Comparison of ENCODE assay signal across 26 cellular contexts in genomic region chr10:7853226-7853891, GRCh38.
"Had no signal": no experiment of that assay in that cellular context is flagged by ENCODE, and none has a peak within 500 bp of the region (broad histone marks: within the 10 kb centered on the region; RNA-seq: fewer than 3 reads in every experiment).

No MANE protein-coding gene starts in this region.

- H3K4me1 ChIP-seq: breast epithelium had no signal

- H3K27ac Mint-ChIP-seq: activated CD8-positive, alpha-beta T cell treated with anti-CD3 and anti-CD28 coated beads, Interleukin-2, amount 10 ng/mL, durations not matched to agents 7 days and 5 days; activated naive CD4-positive, alpha-beta T cell treated with anti-CD3 and anti-CD28 coated beads, Interleukin-2, amount 50 U/mL, for 24 hours; activated T-cell treated with anti-CD3 and anti-CD28 coated beads, Interleukin-2, amount 50 U/mL, for 24 hours; activated T-helper 1 cell treated with anti-CD3 and anti-CD28 coated beads, Interleukin-12 subunit alpha, Interleukin-12 subunit beta, Interleukin-2, Interleukin-4 antibody, amounts not matched to agents 30 ng/mL and 10 ng/mL and 1 ng/mL, durations not matched to agents 14 hours and 24 hours and 36 hours had no signal

- H3K4me3 Mint-ChIP-seq: activated CD8-positive, alpha-beta T cell treated with anti-CD3 and anti-CD28 coated beads, Interleukin-2, amount 10 ng/mL, durations not matched to agents 7 days and 5 days; activated naive CD4-positive, alpha-beta T cell treated with anti-CD3 and anti-CD28 coated beads, Interleukin-2, amount 50 U/mL, for 24 hours; activated T-cell treated with anti-CD3 and anti-CD28 coated beads, Interleukin-2, amount 50 U/mL, for 24 hours; activated T-helper 1 cell treated with anti-CD3 and anti-CD28 coated beads, Interleukin-12 subunit alpha, Interleukin-12 subunit beta, Interleukin-2, Interleukin-4 antibody, amounts not matched to agents 30 ng/mL and 10 ng/mL and 1 ng/mL, durations not matched to agents 14 hours and 24 hours and 36 hours had no signal

- H3K9me3 Mint-ChIP-seq: activated naive CD4-positive, alpha-beta T cell treated with anti-CD3 and anti-CD28 coated beads, Interleukin-2, amount 50 U/mL, for 24 hours; activated T-cell treated with anti-CD3 and anti-CD28 coated beads, Interleukin-2, amount 50 U/mL, for 24 hours; activated T-helper 1 cell treated with anti-CD3 and anti-CD28 coated beads, Interleukin-12 subunit alpha, Interleukin-12 subunit beta, Interleukin-2, Interleukin-4 antibody, amounts not matched to agents 30 ng/mL and 10 ng/mL and 1 ng/mL, durations not matched to agents 14 hours and 24 hours and 36 hours had no signal

- H3K27me3 ChIP-seq: breast epithelium, MG63 had no signal

- H3K4me2 ChIP-seq: KMS-11 had no signal

- H3K4me3 ChIP-seq: breast epithelium, MG63 had no signal

- ATAC-seq: activated CD8-positive, alpha-beta T cell treated with anti-CD3 and anti-CD28 coated beads, Interleukin-2, amount 10 ng/mL, durations not matched to agents 7 days and 5 days; PC-3 had no signal

- H3K9me3 ChIP-seq: breast epithelium, MG63 had no signal

- DNase-seq: activated CD4-positive, alpha-beta T cell treated with anti-CD3 and anti-CD28 coated beads for 48 hours; activated CD4-positive, alpha-beta T cell treated with anti-CD3 and anti-CD28 coated beads, Interleukin-2, amount 50 U/mL, for 4 hours; activated CD4-positive, CD25-positive, alpha-beta regulatory T cell treated with anti-CD3 and anti-CD28 coated beads, Interleukin-2, amount 50 U/mL, for 72 hours; activated CD8-positive, alpha-beta memory T cell treated with anti-CD3 and anti-CD28 coated beads, Interleukin-2, amount 50 U/mL, for 48 hours; activated CD8-positive, alpha-beta T cell treated with anti-CD3 and anti-CD28 coated beads, Interleukin-2, amount 10 ng/mL, durations not matched to agents 7 days and 5 days; activated effector memory CD4-positive, alpha-beta T cell treated with Interleukin-2 at 50 U/mL for 16 hours; activated naive CD4-positive, alpha-beta T cell; activated T-cell treated with anti-CD3 and anti-CD28 coated beads, Interleukin-2, amount 50 U/mL, for 24 hours; aorta; caudate nucleus; MG63; MV-4-11; NCI-H1092 treated with DMSO at 0.1 percent for 48 hours; NCI-H1417 treated with DMSO at 0.1 percent for 48 hours; NCI-H1694; NCI-H2029 treated with DMSO at 0.1 percent for 48 hours; NCI-H345; NCI-H510A; PC-3; SHP77; T-helper 2 cell; T1000 had no signal

- H3K36me3 ChIP-seq: breast epithelium, MG63 had no signal

- H3K27ac ChIP-seq: breast epithelium, KMS-11 had no signal

- H3K27me3 Mint-ChIP-seq: activated naive CD4-positive, alpha-beta T cell treated with anti-CD3 and anti-CD28 coated beads, Interleukin-2, amount 50 U/mL, for 24 hours; activated T-cell treated with anti-CD3 and anti-CD28 coated beads, Interleukin-2, amount 50 U/mL, for 24 hours had no signal

- H3K9ac ChIP-seq: KMS-11 had no signal
